Comparison of ENCODE assay signal across 8 cellular contexts in genomic region chr15:52178765-52179164, GRCh38. TPM values are rescaled to one million over a fixed set of nuclear protein-coding genes. Genes with fewer than 3 reads are reported as not detected.
DNase-seq lines count a peak whose midpoint lies in the region; ATAC-seq and TF ChIP-seq lines count a peak whose summit lies in the region.

No MANE protein-coding gene starts in this region.

- peak overlapping the region; percentile 84 for H3K4me3 Mint-ChIP-seq in stimulated activated naive CD8-positive, alpha-beta T cell treated with anti-CD3 and anti-CD28 coated beads, Interleukin-15, Interleukin-2, amounts not matched to agents 100 ng/mL and 50 ng/mL, for 24 hours
- H3K4me3 Mint-ChIP-seq in brain = peak overlapping the region; percentile 88 to 97 (median 93)

- H3K4me1 Mint-ChIP-seq in stimulated activated naive CD8-positive, alpha-beta T cell treated with anti-CD3 and anti-CD28 coated beads, Interleukin-15, Interleukin-2, amounts not matched to agents 100 ng/mL and 50 ng/mL, for 24 hours (ENCODE audit: low read depth) = peaks cover 31% of the 10 kb centered on the region
- H3K4me1 Mint-ChIP-seq in brain = peaks cover 49% of the 10 kb centered on the region

- H3K36me3 Mint-ChIP-seq in stimulated activated naive CD8-positive, alpha-beta T cell treated with anti-CD3 and anti-CD28 coated beads, Interleukin-15, Interleukin-2, amounts not matched to agents 100 ng/mL and 50 ng/mL, for 24 hours (ENCODE audit: low read depth) = peaks cover 4% of the 10 kb centered on the region
- peaks cover 15% of the 10 kb centered on the region for H3K36me3 Mint-ChIP-seq in brain

- no peak overlapping the region for H3K18ac ChIP-seq in mesendoderm (ENCODE audit: low read length)

- H3K4me2 ChIP-seq in mesendoderm (ENCODE audit: low read length) = peak overlapping the region; percentile 50

- peak overlapping the region; percentile 39 for H3K56ac ChIP-seq in mesendoderm (ENCODE audit: low read length)

- no peaks in the 10 kb centered on the region for H3K36me3 ChIP-seq in mesendoderm (ENCODE audit: control insufficient read depth, insufficient read depth, low read length)

- H3K9ac ChIP-seq in mesendoderm (ENCODE audit: low read length) = peak overlapping the region; percentile 71

- no peak overlapping the region for H2BK5ac ChIP-seq in mesendoderm (ENCODE audit: low read length)

- H3K23ac ChIP-seq in mesendoderm (ENCODE audit: low read length) = no peak overlapping the region

- peak overlapping the region; percentile 33 for H3K4me3 ChIP-seq in mesendoderm (ENCODE audit: low read length)

- no peak overlapping the region for H2BK120ac ChIP-seq in mesendoderm (ENCODE audit: low read depth, low read length)

- H2BK15ac ChIP-seq in mesendoderm (replicated peaks; ENCODE audit: low read depth) = no peak overlapping the region

- H2AK5ac ChIP-seq in mesendoderm (ENCODE audit: low read length) = no peak overlapping the region

- H3K27me3 Mint-ChIP-seq in stimulated activated naive CD8-positive, alpha-beta T cell treated with anti-CD3 and anti-CD28 coated beads, Interleukin-15, Interleukin-2, amounts not matched to agents 100 ng/mL and 50 ng/mL, for 24 hours = no peaks in the 10 kb centered on the region
- H3K27me3 Mint-ChIP-seq in brain = peaks cover 14% of the 10 kb centered on the region

- no peak for ATAC-seq in stimulated activated naive CD8-positive, alpha-beta T cell treated with anti-CD3 and anti-CD28 coated beads, Interleukin-15, Interleukin-2, amounts not matched to agents 100 U/mL and 50 U/mL, for 24 hours
- ATAC-seq in GM19452 (IDR thresholded peaks at IDR 0.05; ENCODE audit: unreplicated experiment) = no peak

- H4K5ac ChIP-seq in mesendoderm (ENCODE audit: low read length) = no peak overlapping the region

- H3K4me1 ChIP-seq in mesendoderm (ENCODE audit: control insufficient read depth, low read depth, low read length) = peaks cover 1% of the 10 kb centered on the region

- no peak overlapping the region for H3K27ac ChIP-seq in mesendoderm (ENCODE audit: low read depth, low read length)

- no peak overlapping the region for H3K4ac ChIP-seq in mesendoderm (ENCODE audit: low read depth, low read length)

- no peak overlapping the region for H4K8ac ChIP-seq in mesendoderm (ENCODE audit: low read depth, low read length)

- no peak for TF ChIP-seq CTCF in brain (conservative IDR thresholded peaks at IDR 0.05)

- peak overlapping the region; percentile 87 for H3K27ac Mint-ChIP-seq in stimulated activated naive CD8-positive, alpha-beta T cell treated with anti-CD3 and anti-CD28 coated beads, Interleukin-15, Interleukin-2, amounts not matched to agents 100 ng/mL and 50 ng/mL, for 24 hours
- H3K27ac Mint-ChIP-seq in brain = peak overlapping the region; percentile 93 to 98 (median 97)

- H3K79me2 ChIP-seq in mesendoderm (ENCODE audit: control insufficient read depth, insufficient read depth, low read length) = no peaks in the 10 kb centered on the region

- peaks cover 3% of the 10 kb centered on the region for H3K79me1 ChIP-seq in mesendoderm (ENCODE audit: low read length)

- no peaks in the 10 kb centered on the region for H3K27me3 ChIP-seq in mesendoderm (ENCODE audit: insufficient read depth, low read length, poor library complexity)

- no CpG with 5 or more reads among the region's 10 CpGs for WGBS in mesendoderm (ENCODE audit: extremely low coverage, insufficient coverage, low lambda C conversion rate)

- no peak for DNase-seq in stimulated activated naive CD8-positive, alpha-beta T cell treated with anti-CD3 and anti-CD28 coated beads, Interleukin-15, Interleukin-2, amounts not matched to agents 100 U/mL and 50 U/mL, for 24 hours
- DNase-seq in mesendoderm = no peak
- no peak for DNase-seq in NCI-H748 (lab: John Stamatoyannopoulos, UW; ENCODE audit: unreplicated experiment)
- DNase-seq in NCI-H2227 treated with DMSO at 0.1 percent for 48 hours (lab: John Stamatoyannopoulos, UW) = no peak
- DNase-seq in stimulated activated CD4-positive, alpha-beta T cell treated with anti-CD3 and anti-CD28 coated beads, Interleukin-4, amount 100 ng/mL, for 4 hours = no peak

- no peaks in the 10 kb centered on the region for H3K9me3 Mint-ChIP-seq in stimulated activated naive CD8-positive, alpha-beta T cell treated with anti-CD3 and anti-CD28 coated beads, Interleukin-15, Interleukin-2, amounts not matched to agents 100 ng/mL and 50 ng/mL, for 24 hours
- peaks cover 0 to 5% (median 0%) of the 10 kb centered on the region in 5 experiments for H3K9me3 Mint-ChIP-seq in brain

RNA-seq across cellular contexts. Expression of gene GNB5, which starts 12.4 kb away (rescaled TPM):
- polyA plus RNA-seq in brain (ENCODE audit: insufficient read depth, low read depth, low replicate concordance) = 42.8 TPM
- polyA plus RNA-seq in mesendoderm (2013, experiment 1 of 2) = 9.0 TPM
- 9.4 TPM for polyA plus RNA-seq in mesendoderm (2013, experiment 2 of 2)
